In genomic region chr5:178115136-178115834, GRCh38 we compare ENCODE assay signal across 9 cellular contexts. TPM values are rescaled to one million over a fixed set of nuclear protein-coding genes. Genes with fewer than 3 reads are reported as not detected.
DNase-seq lines count a peak whose midpoint lies in the region; ATAC-seq and TF ChIP-seq lines count a peak whose summit lies in the region.
"Had no signal": no experiment of that assay in that cellular context is flagged by ENCODE, and none has a peak within 500 bp of the region (broad histone marks: within the 10 kb centered on the region; RNA-seq: fewer than 3 reads in every experiment).

No MANE protein-coding gene starts in this region.

- no peak for DNase-seq in Calu3
- DNase-seq in NK-92 treated with Interleukin-12 subunit alpha and Interleukin-12 subunit beta, amount 100 ng/mL, for 24 hours (lab: John Stamatoyannopoulos, UW) = no peak
- no peak for DNase-seq in MV-4-11 (lab: John Stamatoyannopoulos, UW)
- DNase-seq in GM19238 (ENCODE audit: insufficient read length, low spot score) = no peak
- DNase-seq in foreskin keratinocyte = no peak
- DNase-seq: NCI-H187 had no signal

- H3K9me3 ChIP-seq in HEK293 (ENCODE audit: control insufficient read depth, insufficient read depth, low read depth, low read length) = no peaks in the 10 kb centered on the region

- POLR2A ChIA-PET in HEK293 (lab: Yijun Ruan, JAX) = interaction anchor here (0.6 to 2.0 kb wide), 3 partner anchors 16 to 84 kb away, joined by 3 to 8 read pairs (median 4); partner anchors contain the start of genes NHP2 and RMND5B

- H3K27ac ChIP-seq in HEK293 (ENCODE audit: extremely low read depth, low read depth, low read length) (no peak overlapping the region), foreskin keratinocyte (no peak overlapping the region)

- peak overlapping the region; percentile 82 for H3K4me3 Mint-ChIP-seq in Calu3 (ENCODE audit: low read depth, unreplicated experiment)
- peak overlapping the region; percentile 84 to 95 (median 89) for H3K4me3 Mint-ChIP-seq in brain
- H3K4me3 Mint-ChIP-seq in nephron = peak overlapping the region; percentile 85 to 93 (median 92)

- H3K36me3 Mint-ChIP-seq in Calu3 (ENCODE audit: insufficient read depth, unreplicated experiment) = peaks cover 19% of the 10 kb centered on the region
- no peaks in the 10 kb centered on the region for H3K36me3 Mint-ChIP-seq in brain
- no peaks in the 10 kb centered on the region for H3K36me3 Mint-ChIP-seq in nephron (ENCODE audit: low read depth)

- CTCF ChIA-PET in Calu3 (lab: Charles Lee) (interaction anchor here (0.7 to 1.5 kb wide), 2 partner anchors 9 to 89 kb away, joined by 3 to 7 read pairs; partner anchors contain the start of gene HNRNPAB), HEK293 (lab: Yijun Ruan, JAX) (interaction anchor here (0.6 kb wide), 1 partner anchor 587 kb away, joined by 3 read pairs; no protein-coding TSS in a partner anchor)

- H3K27me3 Mint-ChIP-seq in Calu3 (ENCODE audit: unreplicated experiment) (no peaks in the 10 kb centered on the region), brain (peaks cover 54% of the 10 kb centered on the region), nephron (ENCODE audit: low read depth) (peaks cover 48% of the 10 kb centered on the region)

- intact Hi-C loops in Calu3 (cut with micrococcal nuclease; ENCODE audit: unreplicated experiment) = no loop called here

- H3K4me1 Mint-ChIP-seq in Calu3 (ENCODE audit: low read depth, unreplicated experiment) = peaks cover 12% of the 10 kb centered on the region
- peaks cover 31% of the 10 kb centered on the region for H3K4me1 Mint-ChIP-seq in brain
- H3K4me1 Mint-ChIP-seq in nephron = peaks cover 28% of the 10 kb centered on the region

- TF ChIP-seq CTCF in Calu3 (IDR thresholded peaks at IDR 0.05; ENCODE audit: unreplicated experiment) (no peak), HEK293 (tag by site-specific recombination; IDR thresholded peaks at IDR 0.05) (no peak), brain (conservative IDR thresholded peaks at IDR 0.05) (no peak), nephron (IDR thresholded peaks at IDR 0.05; ENCODE audit: unreplicated experiment in 3 of 3) (no peak), foreskin keratinocyte (conservative IDR thresholded peaks at IDR 0.05) (no peak)

- H3K27me3 ChIP-seq in foreskin keratinocyte = peaks cover 4% of the 10 kb centered on the region

- BruUV-seq in Calu3 (replicated peaks; lab: Mats Ljungman, UMichigan) = no TSS peak

- no peak overlapping the region for H3K4me3 ChIP-seq in HEK293 (ENCODE audit: low read depth, low read length)

- no peak overlapping the region for H3K27ac Mint-ChIP-seq in Calu3 (ENCODE audit: unreplicated experiment)
- H3K27ac Mint-ChIP-seq in brain = peak overlapping the region in 4 of 5 experiments; percentile 53 to 94 (median 86)
- peak overlapping the region; percentile 53 to 91 (median 90) for H3K27ac Mint-ChIP-seq in nephron

- H3K9me3 Mint-ChIP-seq in Calu3 (ENCODE audit: low read depth, unreplicated experiment) = no peaks in the 10 kb centered on the region
- peaks cover 0 to 9% (median 4%) of the 10 kb centered on the region in 5 experiments for H3K9me3 Mint-ChIP-seq in brain
- no peaks in the 10 kb centered on the region for H3K9me3 Mint-ChIP-seq in nephron

- ATAC-seq in foreskin keratinocyte = no peak

- no peaks in the 10 kb centered on the region for H3K4me1 ChIP-seq in HEK293 (ENCODE audit: control insufficient read depth, insufficient read depth, low read length)
- H3K4me1 ChIP-seq in foreskin keratinocyte = no peaks in the 10 kb centered on the region

- H3K36me3 ChIP-seq in HEK293 (ENCODE audit: control insufficient read depth in 2 of 2, insufficient read depth in 1 of 2, low read length in 2 of 2) = no peaks in the 10 kb centered on the region

TF ChIP-seq in HEK293, 187 proteins besides CTCF, POLR2A, EP300 and RAD21:
- TF ChIP-seq, protein P1, sequence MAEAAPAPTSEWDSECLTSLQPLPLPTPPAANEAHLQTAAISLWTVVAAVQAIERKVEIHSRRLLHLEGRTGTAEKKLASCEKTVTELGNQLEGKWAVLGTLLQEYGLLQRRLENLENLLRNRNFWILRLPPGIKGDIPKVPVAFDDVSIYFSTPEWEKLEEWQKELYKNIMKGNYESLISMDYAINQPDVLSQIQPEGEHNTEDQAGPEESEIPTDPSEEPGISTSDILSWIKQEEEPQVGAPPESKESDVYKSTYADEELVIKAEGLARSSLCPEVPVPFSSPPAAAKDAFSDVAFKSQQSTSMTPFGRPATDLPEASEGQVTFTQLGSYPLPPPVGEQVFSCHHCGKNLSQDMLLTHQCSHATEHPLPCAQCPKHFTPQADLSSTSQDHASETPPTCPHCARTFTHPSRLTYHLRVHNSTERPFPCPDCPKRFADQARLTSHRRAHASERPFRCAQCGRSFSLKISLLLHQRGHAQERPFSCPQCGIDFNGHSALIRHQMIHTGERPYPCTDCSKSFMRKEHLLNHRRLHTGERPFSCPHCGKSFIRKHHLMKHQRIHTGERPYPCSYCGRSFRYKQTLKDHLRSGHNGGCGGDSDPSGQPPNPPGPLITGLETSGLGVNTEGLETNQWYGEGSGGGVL (tag by site-specific recombination; IDR thresholded peaks at IDR 0.05) = 0 out of 2 replicates have a peak, but pooled peaks have one; percentile 11
- TF ChIP-seq IKZF3 (tag by site-specific recombination; IDR thresholded peaks at IDR 0.05) (no peak), KLF9 (tag by site-specific recombination; IDR thresholded peaks at IDR 0.05; ENCODE audit: low read depth) (peak; percentile 47), ZNF777 (tag by site-specific recombination; IDR thresholded peaks at IDR 0.05; ENCODE audit: borderline replicate concordance) (no peak), YY2 (tag by site-specific recombination; IDR thresholded peaks at IDR 0.05) (no peak), ZNF114 (tag by site-specific recombination; IDR thresholded peaks at IDR 0.05) (no peak), TRIM28 (IDR thresholded peaks at IDR 0.05; ENCODE audit: borderline replicate concordance, low read length) (no peak), KLF10 (tag by site-specific recombination; IDR thresholded peaks at IDR 0.05) (peak; percentile 68)
- TF ChIP-seq, protein P2, sequence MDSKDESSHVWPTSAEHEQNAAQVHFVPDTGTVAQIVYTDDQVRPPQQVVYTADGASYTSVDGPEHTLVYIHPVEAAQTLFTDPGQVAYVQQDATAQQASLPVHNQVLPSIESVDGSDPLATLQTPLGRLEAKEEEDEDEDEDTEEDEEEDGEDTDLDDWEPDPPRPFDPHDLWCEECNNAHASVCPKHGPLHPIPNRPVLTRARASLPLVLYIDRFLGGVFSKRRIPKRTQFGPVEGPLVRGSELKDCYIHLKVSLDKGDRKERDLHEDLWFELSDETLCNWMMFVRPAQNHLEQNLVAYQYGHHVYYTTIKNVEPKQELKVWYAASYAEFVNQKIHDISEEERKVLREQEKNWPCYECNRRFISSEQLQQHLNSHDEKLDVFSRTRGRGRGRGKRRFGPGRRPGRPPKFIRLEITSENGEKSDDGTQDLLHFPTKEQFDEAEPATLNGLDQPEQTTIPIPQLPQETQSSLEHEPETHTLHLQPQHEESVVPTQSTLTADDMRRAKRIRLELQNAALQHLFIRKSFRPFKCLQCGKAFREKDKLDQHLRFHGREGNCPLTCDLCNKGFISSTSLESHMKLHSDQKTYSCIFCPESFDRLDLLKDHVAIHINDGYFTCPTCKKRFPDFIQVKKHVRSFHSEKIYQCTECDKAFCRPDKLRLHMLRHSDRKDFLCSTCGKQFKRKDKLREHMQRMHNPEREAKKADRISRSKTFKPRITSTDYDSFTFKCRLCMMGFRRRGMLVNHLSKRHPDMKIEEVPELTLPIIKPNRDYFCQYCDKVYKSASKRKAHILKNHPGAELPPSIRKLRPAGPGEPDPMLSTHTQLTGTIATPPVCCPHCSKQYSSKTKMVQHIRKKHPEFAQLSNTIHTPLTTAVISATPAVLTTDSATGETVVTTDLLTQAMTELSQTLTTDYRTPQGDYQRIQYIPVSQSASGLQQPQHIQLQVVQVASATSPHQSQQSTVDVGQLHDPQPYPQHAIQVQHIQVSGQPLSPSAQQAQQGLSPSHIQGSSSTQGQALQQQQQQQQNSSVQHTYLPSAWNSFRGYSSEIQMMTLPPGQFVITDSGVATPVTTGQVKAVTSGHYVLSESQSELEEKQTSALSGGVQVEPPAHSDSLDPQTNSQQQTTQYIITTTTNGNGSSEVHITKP (tag by site-specific recombination; IDR thresholded peaks at IDR 0.05) = peak; percentile 74
- TF ChIP-seq, protein P3, sequence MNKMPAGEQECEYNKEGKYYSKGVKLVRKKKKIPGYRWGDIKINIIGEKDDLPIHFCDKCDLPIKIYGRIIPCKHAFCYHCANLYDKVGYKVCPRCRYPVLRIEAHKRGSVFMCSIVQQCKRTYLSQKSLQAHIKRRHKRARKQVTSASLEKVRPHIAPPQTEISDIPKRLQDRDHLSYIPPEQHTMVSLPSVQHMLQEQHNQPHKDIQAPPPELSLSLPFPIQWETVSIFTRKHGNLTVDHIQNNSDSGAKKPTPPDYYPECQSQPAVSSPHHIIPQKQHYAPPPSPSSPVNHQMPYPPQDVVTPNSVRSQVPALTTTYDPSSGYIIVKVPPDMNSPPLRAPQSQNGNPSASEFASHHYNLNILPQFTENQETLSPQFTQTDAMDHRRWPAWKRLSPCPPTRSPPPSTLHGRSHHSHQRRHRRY (tag by site-specific recombination; IDR thresholded peaks at IDR 0.05) = no peak

RNA-seq across cellular contexts. Expression of gene N4BP3, which starts 2.0 kb away (rescaled TPM):
- total RNA-seq in Calu3 (2022) (4.8 and 6.9 TPM in 2 replicates), foreskin keratinocyte (3.6 TPM in 2 replicates)
- polyA plus RNA-seq in brain (ENCODE audit: insufficient read depth, low read depth, low replicate concordance) (8.8 TPM), foreskin keratinocyte (2.7 and 2.9 TPM in 2 replicates)

RNA-seq across cellular contexts. Expression of gene RMND5B, which starts 15.5 kb away (rescaled TPM):
- total RNA-seq in Calu3 (2022) = 50.7 and 56.6 TPM in 2 replicates
- polyA plus RNA-seq in brain (ENCODE audit: insufficient read depth, low read depth, low replicate concordance) = 42.1 TPM
- total RNA-seq in foreskin keratinocyte = 23.6 and 24.0 TPM in 2 replicates
- polyA plus RNA-seq in foreskin keratinocyte = 23.8 and 24.1 TPM in 2 replicates

RNA-seq across cellular contexts. Expression of gene NHP2, which starts 38.4 kb away (rescaled TPM):
- 182 and 193 TPM in 2 replicates for total RNA-seq in Calu3 (2022)
- polyA plus RNA-seq in brain (ENCODE audit: insufficient read depth, low read depth, low replicate concordance) = 184 TPM
- total RNA-seq in foreskin keratinocyte = 187 and 215 TPM in 2 replicates
- 339 and 347 TPM in 2 replicates for polyA plus RNA-seq in foreskin keratinocyte
